ENCODE assay signal across 2 cellular contexts in genomic region chr1:47999097-47999496, GRCh38.
TF ChIP-seq lines count a peak whose summit lies in the region.

No MANE protein-coding gene starts in this region.

TF ChIP-seq in IMR-90, 13 proteins besides CTCF, POLR2A, EP300 and RAD21:
- TF ChIP-seq RCOR1 (IDR thresholded peaks at IDR 0.05; ENCODE audit: insufficient replicate concordance, low read length) (no peak), CHD1 (IDR thresholded peaks at IDR 0.05; ENCODE audit: low read depth, low read length) (no peak), MXI1 (IDR thresholded peaks at IDR 0.05; ENCODE audit: borderline replicate concordance, low read depth, low read length) (no peak), NFE2L2 (IDR thresholded peaks at IDR 0.05; ENCODE audit: low read depth, low read length) (no peak), BHLHE40 (IDR thresholded peaks at IDR 0.05; ENCODE audit: low read depth, low read length) (no peak), MAFK (IDR thresholded peaks at IDR 0.05; ENCODE audit: low read depth, low read length) (no peak), SMC3 (IDR thresholded peaks at IDR 0.05; ENCODE audit: low read depth, low read length) (no peak), CEBPB (IDR thresholded peaks at IDR 0.05; ENCODE audit: low read depth, low read length) (no peak), MAZ (IDR thresholded peaks at IDR 0.05; ENCODE audit: borderline replicate concordance, low read depth, low read length) (no peak), FOS (IDR thresholded peaks at IDR 0.05; ENCODE audit: low read depth, low read length) (no peak), RFX5 (IDR thresholded peaks at IDR 0.05; ENCODE audit: low read depth, low read length) (no peak)
- TF ChIP-seq, protein P1, sequence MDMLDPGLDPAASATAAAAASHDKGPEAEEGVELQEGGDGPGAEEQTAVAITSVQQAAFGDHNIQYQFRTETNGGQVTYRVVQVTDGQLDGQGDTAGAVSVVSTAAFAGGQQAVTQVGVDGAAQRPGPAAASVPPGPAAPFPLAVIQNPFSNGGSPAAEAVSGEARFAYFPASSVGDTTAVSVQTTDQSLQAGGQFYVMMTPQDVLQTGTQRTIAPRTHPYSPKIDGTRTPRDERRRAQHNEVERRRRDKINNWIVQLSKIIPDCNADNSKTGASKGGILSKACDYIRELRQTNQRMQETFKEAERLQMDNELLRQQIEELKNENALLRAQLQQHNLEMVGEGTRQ (IDR thresholded peaks at IDR 0.05; ENCODE audit: low read depth, low read length) = no peak

TF ChIP-seq in H1, 55 proteins besides CTCF, POLR2A, EP300 and RAD21:
- no peak for TF ChIP-seq ZNF274 (IDR thresholded peaks at IDR 0.05; ENCODE audit: borderline replicate concordance, extremely low read depth, low read length)
TF ChIP-seq in H1: peak in this region for 0.
